ENCODE assay signal across 19 cellular contexts in genomic region chr1:154361357-154361756, GRCh38. TPM values are rescaled to one million over a fixed set of nuclear protein-coding genes. Genes with fewer than 3 reads are reported as not detected.
DNase-seq lines count a peak whose midpoint lies in the region; ATAC-seq and TF ChIP-seq lines count a peak whose summit lies in the region.
"Had no signal": no experiment of that assay in that cellular context is flagged by ENCODE, and none has a peak within 500 bp of the region (broad histone marks: within the 10 kb centered on the region; RNA-seq: fewer than 3 reads in every experiment).

No MANE protein-coding gene starts in this region.

- no peak overlapping the region for H3K23ac ChIP-seq in IMR-90 (ENCODE audit: low read depth, low read length)

- dilution Hi-C loops in IMR-90 (cut with HindIII; ENCODE audit: low sequenced_read_pairs, unreplicated experiment) = no loop called here

- intact Hi-C loops in IMR-90 (cut with micrococcal nuclease) = no loop called here

- ATAC-seq in IMR-90 (ENCODE audit: low read depth) (peak; percentile 83), GM21381 (IDR thresholded peaks at IDR 0.05; ENCODE audit: unreplicated experiment) (no peak)

- no peaks in the 10 kb centered on the region for H3K36me3 ChIP-seq in IMR-90 (ENCODE audit: control insufficient read depth, insufficient read depth, low read length)
- H3K36me3 ChIP-seq: BE2C; BLaER1 treated with 17β-estradiol and CSF1 and Interleukin-3, amounts not matched to agents 10 nM and 100 nM; HAP-1 had no signal

- no peak overlapping the region for H3K4me3 ChIP-seq in IMR-90 (ENCODE audit: insufficient read depth, low read depth, low read length)
- H3K4me3 ChIP-seq in fibroblast of villous mesenchyme (ENCODE audit: low read depth, low read length) = no peak overlapping the region
- H3K4me3 ChIP-seq: BLaER1 treated with 17β-estradiol and CSF1 and Interleukin-3, amounts not matched to agents 10 nM and 100 nM; HAP-1 had no signal

- peak overlapping the region; percentile 64; the same call in 1 of the 2 replicates for H2BK20ac ChIP-seq in IMR-90 (ENCODE audit: low read depth, low read length)

- WGBS in IMR-90 (ENCODE audit: extremely low coverage in 2 of 2, insufficient read length in 1 of 2), 2 experiments = no CpG with 5 or more reads among the region's 3 CpGs

- no peak overlapping the region for H3K56ac ChIP-seq in IMR-90 (ENCODE audit: extremely low read depth, insufficient read depth, low read length)

- no peak overlapping the region for H2AK9ac ChIP-seq in IMR-90 (replicated peaks; ENCODE audit: low read depth, low read length, poor library complexity)

- no peaks in the 10 kb centered on the region for H3K9me1 ChIP-seq in IMR-90 (ENCODE audit: insufficient read depth, low read length)

- no peak overlapping the region for H2AFZ ChIP-seq in IMR-90 (replicated peaks; ENCODE audit: low read length, poor library complexity)

- TF ChIP-seq RAD21 in IMR-90 (IDR thresholded peaks at IDR 0.05; ENCODE audit: low read length) = no peak

- CTCF ChIA-PET in IMR-90 (lab: Yijun Ruan, JAX) = interaction anchor here (0.6 to 1.0 kb wide), 4 partner anchors 26 to 1045 kb away, joined by 3 to 5 read pairs (median 4); no protein-coding TSS in a partner anchor

- DNase-seq in EH (ENCODE audit: low read depth) (peak; percentile 20), IMR-90 (peak; percentile 45), fibroblast of villous mesenchyme (ENCODE audit: low read depth) (peak; percentile 63), occipital lobe (lab: John Stamatoyannopoulos, UW) (no peak), SKM-1 treated with dmso at 0.1 percent for 144 hours (lab: John Stamatoyannopoulos, UW; ENCODE audit: unreplicated experiment) (no peak)
- DNase-seq: AML-193; BE2C; CD4-positive, alpha-beta T cell; CD8-positive, alpha-beta memory T cell; DMS 273 treated with DMSO at 0.1 percent for 48 hours; DMS79; GF-D8; GOT3; HFFc6 had no signal

- H3K14ac ChIP-seq in IMR-90 (replicated peaks; ENCODE audit: low read depth, low read length) = no peak overlapping the region

- H3K9me3 ChIP-seq in IMR-90 (ENCODE audit: control insufficient read depth, insufficient read depth, low read length) = peaks cover 3% of the 10 kb centered on the region; the same call in 1 of the 2 replicates
- H3K9me3 ChIP-seq: BE2C; BLaER1 treated with 17β-estradiol and CSF1 and Interleukin-3, amounts not matched to agents 10 nM and 100 nM; HAP-1 had no signal

- POLR2A ChIA-PET in IMR-90 (lab: Charles Lee; ENCODE audit: unreplicated experiment) = interaction anchor here (0.7 kb wide), 1 partner anchor 34 kb away, joined by 4 read pairs; no protein-coding TSS in a partner anchor

- no peak overlapping the region for H4K91ac ChIP-seq in IMR-90 (ENCODE audit: insufficient read depth, low read depth, low read length)

- peak overlapping the region; percentile 27; the same call in 1 of the 2 replicates for H3K27ac ChIP-seq in IMR-90 (ENCODE audit: insufficient read depth, low read length)
- H3K27ac ChIP-seq: BLaER1 treated with 17β-estradiol and CSF1 and Interleukin-3, amounts not matched to agents 10 nM and 100 nM had no signal

- H4K5ac ChIP-seq in IMR-90 (ENCODE audit: low read depth, low read length) = no peak overlapping the region

- H3K27me3 ChIP-seq in IMR-90 (ENCODE audit: control insufficient read depth, insufficient read depth, low read length) = peaks cover 5% of the 10 kb centered on the region
- H3K27me3 ChIP-seq: BE2C; BLaER1 treated with 17β-estradiol and CSF1 and Interleukin-3, amounts not matched to agents 10 nM and 100 nM had no signal

- no peak for TF ChIP-seq CTCF in IMR-90 (conservative IDR thresholded peaks at IDR 0.05; ENCODE audit: low read depth, low read length)
- TF ChIP-seq CTCF in fibroblast of villous mesenchyme (IDR thresholded peaks at IDR 0.05; ENCODE audit: insufficient read depth, low read depth, low read length) = no peak

- H3K9ac ChIP-seq in IMR-90 (ENCODE audit: low read depth, low read length) = no peak overlapping the region
- H3K9ac ChIP-seq: BLaER1 treated with 17β-estradiol and CSF1 and Interleukin-3, amounts not matched to agents 10 nM and 100 nM had no signal

- peak overlapping the region in 1 of 2 experiments; percentile 49; a peak in 1 of 4 replicates for H4K8ac ChIP-seq in IMR-90 (ENCODE audit: low read depth in 2 of 2, low read length in 2 of 2)

- H2BK15ac ChIP-seq in IMR-90 (ENCODE audit: low read depth, low read length) = no peak overlapping the region

- H2AK5ac ChIP-seq in IMR-90 (ENCODE audit: low read depth, low read length) = no peak overlapping the region

- in situ Hi-C loops in IMR-90 (cut with MboI; ENCODE audit: low sequenced_read_pairs) = no loop called here

- no peak overlapping the region for H3K4me2 ChIP-seq in IMR-90 (ENCODE audit: low read depth, low read length)
- H3K4me2 ChIP-seq: BLaER1 treated with 17β-estradiol and CSF1 and Interleukin-3, amounts not matched to agents 10 nM and 100 nM had no signal

- BruUV-seq in IMR-90 (replicated peaks; lab: Mats Ljungman, UMichigan) = no TSS peak

- no peaks in the 10 kb centered on the region for H3K79me1 ChIP-seq in IMR-90 (ENCODE audit: low read depth in 1 of 2, low read length in 2 of 2)

- no peak for TF ChIP-seq POLR2A in IMR-90 (IDR thresholded peaks at IDR 0.05; ENCODE audit: low read depth, low read length)

- no peak overlapping the region; the same call in 1 of the 2 replicates for H3K18ac ChIP-seq in IMR-90 (ENCODE audit: low read depth, low read length)

- H2BK5ac ChIP-seq in IMR-90 (ENCODE audit: low read depth, low read length, poor library complexity, severe bottlenecking) = no peak overlapping the region

- peak overlapping the region; percentile 46; the same call in 1 of the 2 replicates for H2BK120ac ChIP-seq in IMR-90 (ENCODE audit: low read depth, low read length)

- H3K4me1 ChIP-seq in IMR-90 (ENCODE audit: control insufficient read depth, insufficient read depth, low read length) = no peaks in the 10 kb centered on the region
- H3K4me1 ChIP-seq: BE2C; BLaER1 treated with 17β-estradiol and CSF1 and Interleukin-3, amounts not matched to agents 10 nM and 100 nM had no signal

- H3K4ac ChIP-seq in IMR-90 (ENCODE audit: low read depth, low read length) = 0 out of 2 replicates have a peak overlapping the region, but pooled peaks have one; percentile 6

- H4K20me1 ChIP-seq in IMR-90 (ENCODE audit: insufficient read depth, low read length) = no peaks in the 10 kb centered on the region
- H4K20me1 ChIP-seq: BLaER1 treated with 17β-estradiol and CSF1 and Interleukin-3, amounts not matched to agents 10 nM and 100 nM had no signal

TF ChIP-seq in IMR-90, 13 proteins besides CTCF, POLR2A, EP300 and RAD21:
- TF ChIP-seq NFE2L2 (IDR thresholded peaks at IDR 0.05; ENCODE audit: low read depth, low read length) (peak; percentile 72; the same call in 1 of the 2 replicates), ELK1 (IDR thresholded peaks at IDR 0.05; ENCODE audit: borderline replicate concordance, low read depth, low read length) (no peak)

RNA-seq across cellular contexts. Expression of gene ATP8B2, which starts 36.0 kb away (rescaled TPM):
- total RNA-seq in IMR-90 (2012; rRNA removed) = 91.0 and 91.9 TPM in 2 replicates
- polyA plus RNA-seq in IMR-90 (2012; rRNA removed) = 79.4 and 86.1 TPM in 2 replicates
- 44.9 and 89.2 TPM in 2 replicates for polyA plus RNA-seq in IMR-90 (2012; cell fraction: cytosol; rRNA removed)
- 90.5 and 239 TPM in 2 replicates for polyA plus RNA-seq in IMR-90 (2012; cell fraction: nucleus; rRNA removed; ENCODE audit: low replicate concordance)
- 107 and 155 TPM in 2 replicates for total RNA-seq in fibroblast of villous mesenchyme
- 28.5 TPM for total RNA-seq in occipital lobe

RNA-seq across cellular contexts. Expression of gene AQP10, which starts 40.5 kb away (rescaled TPM):
- total RNA-seq in IMR-90 (2012; rRNA removed) = not detected in 2 replicates
- polyA plus RNA-seq in IMR-90 (2012; rRNA removed) = not detected in 2 replicates
- not detected in 2 replicates for polyA plus RNA-seq in IMR-90 (2012; cell fraction: cytosol; rRNA removed)
- polyA plus RNA-seq in IMR-90 (2012; cell fraction: nucleus; rRNA removed; ENCODE audit: low replicate concordance) = not detected in 2 replicates
- total RNA-seq in fibroblast of villous mesenchyme = not detected in 2 replicates
- not detected for total RNA-seq in occipital lobe
- total RNA-seq: A172; A673; CD4-positive, alpha-beta T cell; CD8-positive, alpha-beta memory T cell; HFFc6 had no signal
- polyA plus RNA-seq: CD8-positive, alpha-beta memory T cell had no signal

RNA-seq across cellular contexts. Expression of gene IL6R, which starts 43.8 kb away (rescaled TPM):
- 6.1 and 9.5 TPM in 2 replicates for total RNA-seq in IMR-90 (2012; rRNA removed)
- polyA plus RNA-seq in IMR-90 (2012; rRNA removed) = 4.7 and 5.3 TPM in 2 replicates
- polyA plus RNA-seq in IMR-90 (2012; cell fraction: cytosol; rRNA removed) = 5.7 and 6.2 TPM in 2 replicates
- 4.5 and 5.6 TPM in 2 replicates for polyA plus RNA-seq in IMR-90 (2012; cell fraction: nucleus; rRNA removed; ENCODE audit: low replicate concordance)
- 11.6 and 30.2 TPM in 2 replicates for total RNA-seq in fibroblast of villous mesenchyme
- total RNA-seq in occipital lobe = 2.8 TPM

Comparison
In these comparisons a context has a peak if more than half of its experiments do, and no peak if none do; other contexts are left out.
1. DNase-seq: peak in EH (single experiment), IMR-90 (single experiment) and fibroblast of villous mesenchyme (single experiment); none in occipital lobe (single experiment) and SKM-1 treated with dmso at 0.1 percent for 144 hours (single experiment).